Comparison of ENCODE assay signal across 8 cellular contexts in genomic region chr13:31162151-31163008, GRCh38. TPM values are rescaled to one million over a fixed set of nuclear protein-coding genes. Genes with fewer than 3 reads are reported as not detected.
DNase-seq lines count a peak whose midpoint lies in the region; TF ChIP-seq lines count a peak whose summit lies in the region.

No MANE protein-coding gene starts in this region.

- DNase-seq in GM04504 (ENCODE audit: low read depth), result peak; percentile 95
- DNase-seq in HFF-Myc (ENCODE audit: extremely low read depth, low read depth), result peak; percentile 95
- DNase-seq in MV-4-11 (lab: John Stamatoyannopoulos, UW), result peak; percentile 97
- peak; percentile 95 to 98 for DNase-seq in SJSA1 (ENCODE audit: low read depth in 1 of 2, low spot score in 2 of 2)
- peak; percentile 94 for DNase-seq in activated naive CD4-positive, alpha-beta T cell treated with anti-CD3 and anti-CD28 coated beads, Interleukin-2, amount 50 U/mL, for 16 hours
- peak; percentile 98 for DNase-seq in globus pallidus (ENCODE audit: low spot score)
- DNase-seq in non-pigmented ciliary epithelial cell (ENCODE audit: low read depth), result peak; percentile 96
- DNase-seq in suprapubic skin (ENCODE audit: low spot score in 2 of 2), result peak; percentile 97 to 98

- H3K4me1 ChIP-seq in SJSA1 (replicated peaks), result peaks cover 4% of the 10 kb centered on the region; the same call in 1 of the 2 replicates
- H3K4me1 ChIP-seq in suprapubic skin, result peaks cover 20% of the 10 kb centered on the region

- H3K36me3 ChIP-seq in SJSA1 (peaks cover 26% of the 10 kb centered on the region), suprapubic skin (no peaks in the 10 kb centered on the region)

- H3K27ac ChIP-seq in SJSA1 (peak overlapping the region; percentile 76), suprapubic skin (peak overlapping the region; percentile 88)

- H3K9me3 ChIP-seq in SJSA1 (replicated peaks) (no peaks in the 10 kb centered on the region), suprapubic skin (no peaks in the 10 kb centered on the region)

- H3K27me3 ChIP-seq in SJSA1 (replicated peaks) (no peaks in the 10 kb centered on the region), suprapubic skin (no peaks in the 10 kb centered on the region)

- H3K4me3 ChIP-seq in HFF-Myc (replicated peaks; ENCODE audit: low read depth, low read length), result peak overlapping the region; percentile 98
- peak overlapping the region; percentile 67 for H3K4me3 ChIP-seq in SJSA1
- H3K4me3 ChIP-seq in suprapubic skin, result peak overlapping the region; percentile 78

- TF ChIP-seq CTCF in HFF-Myc (IDR thresholded peaks at IDR 0.05; ENCODE audit: low read depth, low read length, missing control alignments) (no peak), suprapubic skin (IDR thresholded peaks at IDR 0.05) (no peak)

- no peak for TF ChIP-seq POLR2A in suprapubic skin (IDR thresholded peaks at IDR 0.05)

- no peak for TF ChIP-seq EP300 in suprapubic skin (IDR thresholded peaks at IDR 0.05)

- WGBS in suprapubic skin, result 1% methylated on average over 20 of the region's 34 CpGs

RNA-seq across cellular contexts. Expression of gene HSPH1, which starts 0.7 kb away (rescaled TPM):
- 84.9 and 90.3 TPM in 2 replicates for total RNA-seq in SJSA1 (2014; rRNA removed; shearing (Covaris generic))
- total RNA-seq in suprapubic skin, result 10 to 100 TPM; 30.4 to 51.0 (median 41.3) TPM

RNA-seq across cellular contexts. Expression of gene B3GLCT, which starts 37.4 kb away (rescaled TPM):
- total RNA-seq in SJSA1 (2014; rRNA removed; shearing (Covaris generic)), result 19.5 and 22.3 TPM in 2 replicates
- total RNA-seq in suprapubic skin, result 1 to 10 TPM; 3.0 to 6.5 (median 6.0) TPM

Comparison
In these comparisons a context has a peak if more than half of its experiments do, and no peak if none do; other contexts are left out.
1. Peak in every context shown above with its lines: DNase-seq, H3K4me3 ChIP-seq and H3K27ac ChIP-seq.